In genomic region chr7:84372155-84372621, GRCh38 we compare ENCODE assay signal across 12 cellular contexts.
DNase-seq lines count a peak whose midpoint lies in the region; ATAC-seq, FAIRE-seq and TF ChIP-seq lines count a peak whose summit lies in the region.
"Had no signal": no experiment of that assay in that cellular context is flagged by ENCODE, and none has a peak within 500 bp of the region (broad histone marks: within the 10 kb centered on the region; RNA-seq: fewer than 3 reads in every experiment).

No MANE protein-coding gene starts in this region.

- peaks cover 10% of the 10 kb centered on the region for H3K4me1 Mint-ChIP-seq in MCF 10A (ENCODE audit: insufficient read depth, unreplicated experiment)
- H3K4me1 Mint-ChIP-seq: B cell had no signal

- H3K9me3 ChIP-seq in breast epithelium (no peaks in the 10 kb centered on the region), fibroblast of lung (ENCODE audit: control insufficient read depth, insufficient read depth, low read depth, low read length) (no peaks in the 10 kb centered on the region), aorta (ENCODE audit: control insufficient read depth, low read length) (no peaks in the 10 kb centered on the region)
- H3K9me3 ChIP-seq: upper lobe of left lung had no signal

- BruUV-seq in MCF 10A (replicated peaks; lab: Mats Ljungman, UMichigan), result no TSS peak

- CTCF ChIA-PET in MCF 10A (lab: Yijun Ruan, JAX), result no interaction called here

- H2AFZ ChIP-seq in fibroblast of lung (ENCODE audit: low read length), result peak overlapping the region; percentile 37

- H3K27me3 Mint-ChIP-seq in MCF 10A (ENCODE audit: insufficient read depth, unreplicated experiment), result no peaks in the 10 kb centered on the region
- H3K27me3 Mint-ChIP-seq: B cell; natural killer cell treated with Interleukin-12 subunit alpha and Interleukin-12 subunit beta and Interleukin-15 and Interleukin-18, amount 100 ng/mL, for 72 hours had no signal

- H3K4me2 ChIP-seq in fibroblast of lung (ENCODE audit: extremely low read depth, insufficient read depth, low read length), result peak overlapping the region; percentile 21

- ATAC-seq in HG02885 (IDR thresholded peaks at IDR 0.05; ENCODE audit: poor library complexity, unreplicated experiment), result no peak
- ATAC-seq in aorta (ENCODE audit: low FRiP score), result no peak
- ATAC-seq: natural killer cell treated with Interleukin-12 subunit alpha and Interleukin-12 subunit beta and Interleukin-15 and Interleukin-18, amount 100 ng/mL, for 72 hours had no signal

- H3K9me3 Mint-ChIP-seq in MCF 10A (ENCODE audit: unreplicated experiment), result no peaks in the 10 kb centered on the region

- H3K4me1 ChIP-seq in breast epithelium, result no peaks in the 10 kb centered on the region
- H3K4me1 ChIP-seq in fibroblast of lung (ENCODE audit: control insufficient read depth, extremely low read depth, insufficient read depth, low read length), result peaks cover 6% of the 10 kb centered on the region
- no peaks in the 10 kb centered on the region for H3K4me1 ChIP-seq in aorta (ENCODE audit: control insufficient read depth in 1 of 2, insufficient read depth in 2 of 2, low read length in 2 of 2)
- H3K4me1 ChIP-seq: upper lobe of left lung had no signal

- WGBS in aorta, 2 donors, result 75 to 82% methylated on average over 3 of the region's 3 CpGs

- TF ChIP-seq CTCF in MCF 10A (IDR thresholded peaks at IDR 0.05; ENCODE audit: unreplicated experiment) (no peak), breast epithelium (IDR thresholded peaks at IDR 0.05) (no peak), fibroblast of lung (conservative IDR thresholded peaks at IDR 0.05 in 1 of 2, IDR thresholded peaks at IDR 0.05 in 1 of 2; ENCODE audit: low read depth in 1 of 2, low read length in 2 of 2) (no peak)

- intact Hi-C loops in MCF 10A (cut with micrococcal nuclease), result no loop called here
- intact Hi-C loops in breast epithelium (cut with DNase I; ENCODE audit: low total_unique reads), result no loop called here
- intact Hi-C loops in aorta (cut with DNase I), result no loop called here

- no peak for TF ChIP-seq POLR2A in breast epithelium (IDR thresholded peaks at IDR 0.05)

- no peak overlapping the region for H3K9ac ChIP-seq in fibroblast of lung (ENCODE audit: insufficient read depth, low read length)

- peak; percentile 93 for FAIRE-seq in urothelium cell line (lab: Jason Lieb, UNC)
- FAIRE-seq: GM12891 had no signal

- POLR2A ChIA-PET in MCF 10A (lab: Yijun Ruan, JAX), result interaction anchor here (1.3 kb wide), 1 partner anchor 11 kb away, joined by 3 read pairs; no protein-coding TSS in a partner anchor

- H4K20me1 ChIP-seq in fibroblast of lung (ENCODE audit: control insufficient read depth, extremely low read depth, insufficient read depth, low read length), result no peaks in the 10 kb centered on the region

- H3K27ac Mint-ChIP-seq in MCF 10A (ENCODE audit: low read depth, unreplicated experiment), result peak overlapping the region; percentile 44
- H3K27ac Mint-ChIP-seq: B cell; natural killer cell treated with Interleukin-12 subunit alpha and Interleukin-12 subunit beta and Interleukin-15 and Interleukin-18, amount 100 ng/mL, for 72 hours had no signal

- DNase-seq in MCF 10A (ENCODE audit: unreplicated experiment), result peak; percentile 68
- DNase-seq in breast epithelium (ENCODE audit: low spot score in 2 of 2), result no peak
- DNase-seq in RKO (ENCODE audit: low spot score), result peak; percentile 98
- DNase-seq in fibroblast of lung (ENCODE audit: low read depth in 2 of 2), result peak; percentile 83 to 99
- peak; percentile 53 for DNase-seq in urothelium cell line (ENCODE audit: low spot score)
- no peak for DNase-seq in GOT3 (lab: John Stamatoyannopoulos, UW)
- no peak for DNase-seq in aorta
- DNase-seq: upper lobe of left lung had no signal

- no peak overlapping the region for H3K4me3 Mint-ChIP-seq in MCF 10A (ENCODE audit: unreplicated experiment)
- H3K4me3 Mint-ChIP-seq: B cell; natural killer cell treated with Interleukin-12 subunit alpha and Interleukin-12 subunit beta and Interleukin-15 and Interleukin-18, amount 100 ng/mL, for 72 hours had no signal

- H3K36me3 Mint-ChIP-seq in MCF 10A (ENCODE audit: insufficient read depth, unreplicated experiment), result no peaks in the 10 kb centered on the region

- no peak overlapping the region for H3K4me3 ChIP-seq in breast epithelium
- H3K4me3 ChIP-seq in fibroblast of lung (replicated peaks in 1 of 4; ENCODE audit: control extremely low read depth in 1 of 4, insufficient read depth in 1 of 4, low read depth in 3 of 4, low read length in 4 of 4), result peak overlapping the region in 1 of 4 experiments; percentile 21
- H3K4me3 ChIP-seq in aorta (ENCODE audit: low read length in 2 of 2), result no peak overlapping the region
- H3K4me3 ChIP-seq: upper lobe of left lung had no signal

- H3K27me3 ChIP-seq in breast epithelium (no peaks in the 10 kb centered on the region), fibroblast of lung (ENCODE audit: control insufficient read depth, insufficient read depth, low read length) (no peaks in the 10 kb centered on the region), aorta (ENCODE audit: control insufficient read depth in 1 of 2, insufficient read depth in 2 of 2, low read length in 1 of 2) (no peaks in the 10 kb centered on the region)
- H3K27me3 ChIP-seq: upper lobe of left lung had no signal

- no peaks in the 10 kb centered on the region for H3K79me2 ChIP-seq in fibroblast of lung (ENCODE audit: control insufficient read depth, insufficient read depth, low read length)

- H3K36me3 ChIP-seq in breast epithelium (no peaks in the 10 kb centered on the region), fibroblast of lung (ENCODE audit: control insufficient read depth, insufficient read depth, low read length) (no peaks in the 10 kb centered on the region), aorta (ENCODE audit: control insufficient read depth in 1 of 2, insufficient read depth in 2 of 2, low read length in 1 of 2) (no peaks in the 10 kb centered on the region)
- H3K36me3 ChIP-seq: upper lobe of left lung had no signal

- H3K27ac ChIP-seq in breast epithelium (no peak overlapping the region), fibroblast of lung (ENCODE audit: insufficient read depth, low read length) (peak overlapping the region; percentile 72), aorta (ENCODE audit: low read depth in 1 of 2, low read length in 2 of 2) (no peak overlapping the region)
- H3K27ac ChIP-seq: upper lobe of left lung had no signal

Comparison
In these comparisons a context has a peak if more than half of its experiments do, and no peak if none do; other contexts are left out.
1. DNase-seq: peak in MCF 10A (single experiment), RKO (single experiment), fibroblast of lung (2 of 2) and urothelium cell line (single experiment); none in breast epithelium (0 of 2), GOT3 (single experiment) and aorta (0 of 2).